In the genomic region with DNA sequence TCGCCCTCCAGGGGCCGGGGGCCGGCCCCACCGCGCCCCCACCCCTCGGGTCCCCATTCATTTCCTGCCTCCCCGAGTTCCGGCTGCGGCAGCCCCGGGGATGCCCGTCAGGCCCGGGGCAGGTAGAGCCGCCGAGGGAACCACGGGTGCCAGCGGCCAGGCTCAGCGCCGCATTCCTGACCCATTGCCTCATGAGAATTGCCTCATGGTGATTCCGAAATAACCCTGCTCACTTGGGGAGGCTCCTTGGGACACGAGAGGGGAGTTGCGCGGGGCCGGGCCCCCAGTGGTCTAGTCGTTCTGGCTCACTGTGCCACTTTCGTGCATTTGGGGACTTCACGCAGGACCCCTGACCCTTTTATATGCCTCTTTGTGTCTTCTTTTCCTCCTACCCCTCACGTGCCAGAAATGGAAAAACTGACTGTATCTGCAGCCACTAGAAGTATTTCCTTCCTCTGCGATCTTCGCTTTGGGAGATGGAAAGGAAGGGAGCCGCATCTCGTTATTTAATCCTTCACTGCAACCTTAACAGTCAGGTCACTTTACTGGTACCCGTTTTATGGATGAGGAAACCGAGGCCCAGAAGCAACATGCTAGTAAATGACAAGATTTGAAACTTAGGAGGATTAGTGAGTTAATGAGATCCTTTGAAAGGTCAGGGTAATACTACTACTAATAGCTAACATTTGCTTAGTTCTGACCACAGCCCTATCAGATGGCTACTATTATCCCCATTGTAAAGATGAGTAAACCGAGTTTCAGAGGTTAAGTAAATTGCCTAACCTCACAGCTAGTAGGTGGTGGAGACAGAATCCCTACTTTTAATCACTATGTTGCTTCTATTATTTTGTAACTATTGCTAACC, we compare ENCODE assay signal across 1 cellular context.
A peak's percentile ranks its signal among the peaks of the same experiment; 100 is the strongest.
TF ChIP-seq lines count a peak whose summit lies in the region.

No MANE protein-coding gene starts in this region.

TF ChIP-seq in HEK293, 187 proteins besides CTCF, POLR2A, EP300 and RAD21 (continued from another document):
- TF ChIP-seq, protein P1, sequence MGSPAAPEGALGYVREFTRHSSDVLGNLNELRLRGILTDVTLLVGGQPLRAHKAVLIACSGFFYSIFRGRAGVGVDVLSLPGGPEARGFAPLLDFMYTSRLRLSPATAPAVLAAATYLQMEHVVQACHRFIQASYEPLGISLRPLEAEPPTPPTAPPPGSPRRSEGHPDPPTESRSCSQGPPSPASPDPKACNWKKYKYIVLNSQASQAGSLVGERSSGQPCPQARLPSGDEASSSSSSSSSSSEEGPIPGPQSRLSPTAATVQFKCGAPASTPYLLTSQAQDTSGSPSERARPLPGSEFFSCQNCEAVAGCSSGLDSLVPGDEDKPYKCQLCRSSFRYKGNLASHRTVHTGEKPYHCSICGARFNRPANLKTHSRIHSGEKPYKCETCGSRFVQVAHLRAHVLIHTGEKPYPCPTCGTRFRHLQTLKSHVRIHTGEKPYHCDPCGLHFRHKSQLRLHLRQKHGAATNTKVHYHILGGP (tag by site-specific recombination; IDR thresholded peaks at IDR 0.05) = no peak
- TF ChIP-seq OVOL3 (tag by site-specific recombination; IDR thresholded peaks at IDR 0.05) (no peak), ZNF169 (tag by site-specific recombination; IDR thresholded peaks at IDR 0.05) (no peak), HIC1 (tag by site-specific recombination; IDR thresholded peaks at IDR 0.05) (peak; percentile 86), ZBTB48 (tag by site-specific recombination; IDR thresholded peaks at IDR 0.05) (peak; percentile 35; the same call in 1 of the 2 replicates), ZNF2 (tag by site-specific recombination; IDR thresholded peaks at IDR 0.05) (0 out of 2 replicates have a peak, but pooled peaks have one; percentile 14), ZNF335 (tag by site-specific recombination; conservative IDR thresholded peaks at IDR 0.05) (peak; percentile 86), KLF16 (tag by site-specific recombination; IDR thresholded peaks at IDR 0.05) (peak; percentile 29; the same call in 1 of the 2 replicates), ZEB2 (tag by site-specific recombination; IDR thresholded peaks at IDR 0.05) (peak; percentile 59), GLIS1 (tag by site-specific recombination; IDR thresholded peaks at IDR 0.05) (peak; percentile 56), ZIC2 (tag by site-specific recombination; IDR thresholded peaks at IDR 0.05) (peak; percentile 46), ZNF621 (tag by site-specific recombination; IDR thresholded peaks at IDR 0.05) (no peak), ZNF704 (tag by site-specific recombination; IDR thresholded peaks at IDR 0.05) (no peak), ZBTB11 (tag by site-specific recombination; conservative IDR thresholded peaks at IDR 0.05; ENCODE audit: low read depth) (no peak), ZFP37 (tag by site-specific recombination; IDR thresholded peaks at IDR 0.05) (peak; percentile 39; the same call in 1 of the 2 replicates), ZBTB10 (tag by site-specific recombination; IDR thresholded peaks at IDR 0.05) (0 out of 2 replicates have a peak, but pooled peaks have one; percentile 51), ZNF692 (tag by site-specific recombination; IDR thresholded peaks at IDR 0.05) (peak; percentile 32; the same call in 1 of the 2 replicates), ZNF530 (tag by site-specific recombination; IDR thresholded peaks at IDR 0.05; ENCODE audit: low read depth) (no peak)
- TF ChIP-seq, protein P2, sequence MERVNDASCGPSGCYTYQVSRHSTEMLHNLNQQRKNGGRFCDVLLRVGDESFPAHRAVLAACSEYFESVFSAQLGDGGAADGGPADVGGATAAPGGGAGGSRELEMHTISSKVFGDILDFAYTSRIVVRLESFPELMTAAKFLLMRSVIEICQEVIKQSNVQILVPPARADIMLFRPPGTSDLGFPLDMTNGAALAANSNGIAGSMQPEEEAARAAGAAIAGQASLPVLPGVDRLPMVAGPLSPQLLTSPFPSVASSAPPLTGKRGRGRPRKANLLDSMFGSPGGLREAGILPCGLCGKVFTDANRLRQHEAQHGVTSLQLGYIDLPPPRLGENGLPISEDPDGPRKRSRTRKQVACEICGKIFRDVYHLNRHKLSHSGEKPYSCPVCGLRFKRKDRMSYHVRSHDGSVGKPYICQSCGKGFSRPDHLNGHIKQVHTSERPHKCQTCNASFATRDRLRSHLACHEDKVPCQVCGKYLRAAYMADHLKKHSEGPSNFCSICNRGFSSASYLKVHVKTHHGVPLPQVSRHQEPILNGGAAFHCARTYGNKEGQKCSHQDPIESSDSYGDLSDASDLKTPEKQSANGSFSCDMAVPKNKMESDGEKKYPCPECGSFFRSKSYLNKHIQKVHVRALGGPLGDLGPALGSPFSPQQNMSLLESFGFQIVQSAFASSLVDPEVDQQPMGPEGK (tag by site-specific recombination; IDR thresholded peaks at IDR 0.05) = peak; percentile 57; the same call in 1 of the 2 replicates
- TF ChIP-seq, protein P3, sequence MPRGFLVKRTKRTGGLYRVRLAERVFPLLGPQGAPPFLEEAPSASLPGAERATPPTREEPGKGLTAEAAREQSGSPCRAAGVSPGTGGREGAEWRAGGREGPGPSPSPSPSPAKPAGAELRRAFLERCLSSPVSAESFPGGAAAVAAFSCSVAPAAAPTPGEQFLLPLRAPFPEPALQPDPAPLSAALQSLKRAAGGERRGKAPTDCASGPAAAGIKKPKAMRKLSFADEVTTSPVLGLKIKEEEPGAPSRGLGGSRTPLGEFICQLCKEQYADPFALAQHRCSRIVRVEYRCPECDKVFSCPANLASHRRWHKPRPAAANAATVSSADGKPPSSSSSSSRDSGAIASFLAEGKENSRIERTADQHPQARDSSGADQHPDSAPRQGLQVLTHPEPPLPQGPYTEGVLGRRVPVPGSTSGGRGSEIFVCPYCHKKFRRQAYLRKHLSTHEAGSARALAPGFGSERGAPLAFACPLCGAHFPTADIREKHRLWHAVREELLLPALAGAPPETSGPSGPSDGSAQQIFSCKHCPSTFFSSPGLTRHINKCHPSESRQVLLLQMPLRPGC (tag by site-specific recombination; IDR thresholded peaks at IDR 0.05) = peak; percentile 60
- TF ChIP-seq, protein P4, sequence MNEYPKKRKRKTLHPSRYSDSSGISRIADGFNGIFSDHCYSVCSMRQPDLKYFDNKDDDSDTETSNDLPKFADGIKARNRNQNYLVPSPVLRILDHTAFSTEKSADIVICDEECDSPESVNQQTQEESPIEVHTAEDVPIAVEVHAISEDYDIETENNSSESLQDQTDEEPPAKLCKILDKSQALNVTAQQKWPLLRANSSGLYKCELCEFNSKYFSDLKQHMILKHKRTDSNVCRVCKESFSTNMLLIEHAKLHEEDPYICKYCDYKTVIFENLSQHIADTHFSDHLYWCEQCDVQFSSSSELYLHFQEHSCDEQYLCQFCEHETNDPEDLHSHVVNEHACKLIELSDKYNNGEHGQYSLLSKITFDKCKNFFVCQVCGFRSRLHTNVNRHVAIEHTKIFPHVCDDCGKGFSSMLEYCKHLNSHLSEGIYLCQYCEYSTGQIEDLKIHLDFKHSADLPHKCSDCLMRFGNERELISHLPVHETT (tag by site-specific recombination; IDR thresholded peaks at IDR 0.05) = peak; percentile 9; the same call in 1 of the 2 replicates
- TF ChIP-seq, protein P5, sequence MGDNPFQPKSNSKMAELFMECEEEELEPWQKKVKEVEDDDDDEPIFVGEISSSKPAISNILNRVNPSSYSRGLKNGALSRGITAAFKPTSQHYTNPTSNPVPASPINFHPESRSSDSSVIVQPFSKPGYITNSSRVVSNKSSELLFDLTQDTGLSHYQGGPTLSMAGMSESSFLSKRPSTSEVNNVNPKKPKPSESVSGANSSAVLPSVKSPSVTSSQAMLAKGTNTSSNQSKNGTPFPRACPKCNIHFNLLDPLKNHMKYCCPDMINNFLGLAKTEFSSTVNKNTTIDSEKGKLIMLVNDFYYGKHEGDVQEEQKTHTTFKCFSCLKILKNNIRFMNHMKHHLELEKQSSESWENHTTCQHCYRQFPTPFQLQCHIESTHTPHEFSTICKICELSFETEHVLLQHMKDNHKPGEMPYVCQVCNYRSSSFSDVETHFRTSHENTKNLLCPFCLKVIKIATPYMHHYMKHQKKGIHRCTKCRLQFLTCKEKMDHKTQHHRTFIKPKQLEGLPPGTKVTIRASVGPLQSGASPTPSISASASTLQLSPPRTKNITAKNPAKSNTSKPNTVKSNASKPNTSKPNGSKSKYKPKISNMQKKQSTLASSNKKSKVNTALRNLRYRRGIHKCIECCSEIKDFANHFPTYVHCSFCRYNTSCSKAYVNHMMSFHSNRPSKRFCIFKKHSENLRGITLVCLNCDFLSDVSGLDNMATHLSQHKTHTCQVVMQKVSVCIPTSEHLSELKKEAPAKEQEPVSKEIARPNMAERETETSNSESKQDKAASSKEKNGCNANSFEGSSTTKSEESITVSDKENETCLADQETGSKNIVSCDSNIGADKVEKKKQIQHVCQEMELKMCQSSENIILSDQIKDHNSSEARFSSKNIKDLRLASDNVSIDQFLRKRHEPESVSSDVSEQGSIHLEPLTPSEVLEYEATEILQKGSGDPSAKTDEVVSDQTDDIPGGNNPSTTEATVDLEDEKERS (tag by site-specific recombination; IDR thresholded peaks at IDR 0.05) = no peak
